ENCODE assay signal across 18 cellular contexts in genomic region chr1:37153116-37153515, GRCh38.
A peak's percentile ranks its signal among the peaks of the same experiment; 100 is the strongest.
DNase-seq lines count a peak whose midpoint lies in the region; ATAC-seq and TF ChIP-seq lines count a peak whose summit lies in the region.
"Had no signal": no experiment of that assay in that cellular context is flagged by ENCODE, and none has a peak within 500 bp of the region (broad histone marks: within the 10 kb centered on the region; RNA-seq: fewer than 3 reads in every experiment).

No MANE protein-coding gene starts in this region.

- peaks cover 0 to 64% of the 10 kb centered on the region in 2 donors for H3K4me1 ChIP-seq in gastrocnemius medialis
- H3K4me1 ChIP-seq in smooth muscle cell (ENCODE audit: low read depth) = no peaks in the 10 kb centered on the region
- H3K4me1 ChIP-seq: BLaER1 had no signal

- H3K27ac ChIP-seq in gastrocnemius medialis (peak overlapping the region; percentile 66 to 93 (median 84)), smooth muscle cell (ENCODE audit: low read depth) (no peak overlapping the region)
- H3K27ac ChIP-seq: BLaER1 had no signal

- H3K36me3 ChIP-seq in gastrocnemius medialis (no peaks in the 10 kb centered on the region), smooth muscle cell (ENCODE audit: low read depth) (no peaks in the 10 kb centered on the region)
- H3K36me3 ChIP-seq: BLaER1 had no signal

- H3K79me2 ChIP-seq in smooth muscle cell (ENCODE audit: low read depth) = no peaks in the 10 kb centered on the region

- H2AFZ ChIP-seq in smooth muscle cell (ENCODE audit: low read depth) = no peak overlapping the region

- ATAC-seq in Right ventricle myocardium superior (ENCODE audit: poor library complexity) (no peak), left lobe of liver (no peak), gastrocnemius medialis (no peak), GM18498 (IDR thresholded peaks at IDR 0.05; ENCODE audit: unreplicated experiment) (no peak)
- ATAC-seq: HCT116 had no signal

- H3K4me3 Mint-ChIP-seq in activated naive CD8-positive, alpha-beta T cell treated with anti-CD3 and anti-CD28 coated beads for 36 hours = no peak overlapping the region
- H3K4me3 Mint-ChIP-seq: CD14-positive monocyte; CD4-positive, alpha-beta memory T cell; HFFc6 had no signal

- H3K9me3 Mint-ChIP-seq in activated naive CD8-positive, alpha-beta T cell treated with anti-CD3 and anti-CD28 coated beads for 36 hours = no peaks in the 10 kb centered on the region

- no peaks in the 10 kb centered on the region for H3F3A ChIP-seq in smooth muscle cell (ENCODE audit: low read depth)

- TF ChIP-seq POLR2A in gastrocnemius medialis (IDR thresholded peaks at IDR 0.05) = no peak

- H3K27ac Mint-ChIP-seq in activated naive CD8-positive, alpha-beta T cell treated with anti-CD3 and anti-CD28 coated beads for 36 hours = no peak overlapping the region
- H3K27ac Mint-ChIP-seq: CD14-positive monocyte; CD4-positive, alpha-beta memory T cell; HFFc6 had no signal

- no peaks in the 10 kb centered on the region for H4K20me1 ChIP-seq in smooth muscle cell (ENCODE audit: low read depth)
- H4K20me1 ChIP-seq: BLaER1 had no signal

- TF ChIP-seq CTCF in gastrocnemius medialis (IDR thresholded peaks at IDR 0.05 in 4 of 5, conservative IDR thresholded peaks at IDR 0.05 in 1 of 5) (no peak), smooth muscle cell (IDR thresholded peaks at IDR 0.05; ENCODE audit: borderline replicate concordance, insufficient read depth, poor library complexity, severe bottlenecking) (no peak)

- WGBS in smooth muscle cell (ENCODE audit: low lambda C conversion rate) = 88% methylated on average over 3 of the region's 3 CpGs

- H3K4me2 ChIP-seq in smooth muscle cell = no peak overlapping the region
- H3K4me2 ChIP-seq: BLaER1 had no signal

- H3K4me3 ChIP-seq in gastrocnemius medialis (no peak overlapping the region), smooth muscle cell (no peak overlapping the region)
- H3K4me3 ChIP-seq: BLaER1 had no signal

- peaks cover 23% of the 10 kb centered on the region for H3K27me3 Mint-ChIP-seq in activated naive CD8-positive, alpha-beta T cell treated with anti-CD3 and anti-CD28 coated beads for 36 hours

- DNase-seq in cardiac septum (ENCODE audit: low spot score) (peak; percentile 35), Right ventricle myocardium superior (no peak), left lobe of liver (ENCODE audit: low spot score) (peak; percentile 19), gastrocnemius medialis (peak in 1 of 2 donors; percentile 37), smooth muscle cell (lab: John Stamatoyannopoulos, UW; ENCODE audit: unreplicated experiment) (no peak)
- DNase-seq in activated naive CD8-positive, alpha-beta T cell treated with anti-CD3 and anti-CD28 coated beads for 36 hours = no peak
- DNase-seq: 8988T; CD4-positive, alpha-beta memory T cell; DMS153; DMS79; GDM1; GOT3; H7; HFFc6 had no signal

- H3K9me3 ChIP-seq in gastrocnemius medialis (no peaks in the 10 kb centered on the region), smooth muscle cell (replicated peaks; ENCODE audit: low read depth) (no peaks in the 10 kb centered on the region)
- H3K9me3 ChIP-seq: BLaER1 had no signal

- intact Hi-C loops in cardiac septum (cut with DNase I) (no loop called here), Right ventricle myocardium superior (cut with DNase I) (no loop called here), gastrocnemius medialis (cut with DNase I; ENCODE audit: low total_unique reads) (loop anchor here (2.0 kb wide), 1 partner anchor 44 kb away; no protein-coding TSS in a partner anchor)

- in situ Hi-C loops in gastrocnemius medialis (cut with MboI; ENCODE audit: low sequenced_read_pairs in 4 of 4) = no loop called here

- peaks cover 2% of the 10 kb centered on the region for H3K36me3 Mint-ChIP-seq in activated naive CD8-positive, alpha-beta T cell treated with anti-CD3 and anti-CD28 coated beads for 36 hours
- H3K36me3 Mint-ChIP-seq: CD14-positive monocyte; CD4-positive, alpha-beta memory T cell had no signal

- no peak overlapping the region for H3K9ac ChIP-seq in smooth muscle cell (ENCODE audit: low read depth)
- H3K9ac ChIP-seq: BLaER1 had no signal

- H3K4me1 Mint-ChIP-seq in activated naive CD8-positive, alpha-beta T cell treated with anti-CD3 and anti-CD28 coated beads for 36 hours = no peaks in the 10 kb centered on the region
- H3K4me1 Mint-ChIP-seq: CD14-positive monocyte; CD4-positive, alpha-beta memory T cell had no signal

- H3K27me3 ChIP-seq in gastrocnemius medialis = peaks cover 0 to 3% (median 0%) of the 10 kb centered on the region in 3 donors
- H3K27me3 ChIP-seq in smooth muscle cell (ENCODE audit: low read depth) = no peaks in the 10 kb centered on the region
- H3K27me3 ChIP-seq: BLaER1 had no signal

Comparison
In these comparisons a context has a peak if more than half of its experiments do, and no peak if none do; other contexts are left out.
1. DNase-seq: peak in cardiac septum (single experiment) and left lobe of liver (single experiment); none in Right ventricle myocardium superior (single experiment), activated naive CD8-positive, alpha-beta T cell treated with anti-CD3 and anti-CD28 coated beads for 36 hours (single experiment) and smooth muscle cell (single experiment).